Comparison of ENCODE assay signal across 8 cellular contexts in the genomic region with DNA sequence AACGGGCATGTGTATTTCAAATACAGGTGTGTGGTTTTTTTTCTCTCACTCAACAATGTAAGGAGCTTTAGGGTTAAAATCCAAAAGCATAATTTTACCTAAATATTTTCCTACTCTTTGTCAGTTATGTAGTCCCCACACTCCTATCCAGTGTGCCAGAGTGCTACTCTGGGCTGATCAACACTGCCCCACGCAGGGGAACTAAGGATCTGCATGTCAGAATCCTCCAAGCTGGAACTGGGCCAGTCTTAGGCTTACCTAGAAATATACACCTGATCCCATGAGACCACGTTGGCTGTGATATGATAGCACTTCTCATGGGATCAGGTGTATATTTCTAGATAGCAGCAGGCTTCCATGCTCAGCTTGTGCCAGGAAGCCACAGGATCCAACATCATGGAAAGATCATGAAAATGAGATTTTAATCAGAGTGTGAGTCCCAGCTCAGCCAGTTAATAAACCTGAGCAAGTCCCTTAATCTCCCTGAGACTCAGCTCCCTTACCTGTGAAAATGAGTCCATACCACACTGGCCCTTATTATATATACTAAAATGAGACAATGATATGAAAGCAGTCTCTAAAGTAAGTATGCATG. TPM values are rescaled to one million over a fixed set of nuclear protein-coding genes. Genes with fewer than 3 reads are reported as not detected.
DNase-seq lines count a peak whose midpoint lies in the region; ATAC-seq and TF ChIP-seq lines count a peak whose summit lies in the region.

No MANE protein-coding gene starts in this region.

- H3K9me3 Mint-ChIP-seq in CD8-positive, alpha-beta T cell = no peaks in the 10 kb centered on the region

- peaks cover 16% of the 10 kb centered on the region for H3K4me1 ChIP-seq in CD8-positive, alpha-beta T cell (ENCODE audit: insufficient read depth, low read length)
- no peaks in the 10 kb centered on the region for H3K4me1 ChIP-seq in upper lobe of right lung

- no peaks in the 10 kb centered on the region for H3K27me3 Mint-ChIP-seq in CD8-positive, alpha-beta T cell (ENCODE audit: low read depth)

- no peak overlapping the region for H3K4me3 Mint-ChIP-seq in CD8-positive, alpha-beta T cell

- no peaks in the 10 kb centered on the region for H3K36me3 Mint-ChIP-seq in CD8-positive, alpha-beta T cell

- H3K27ac ChIP-seq in CD8-positive, alpha-beta T cell (ENCODE audit: low read depth, low read length) = no peak overlapping the region
- no peak overlapping the region for H3K27ac ChIP-seq in upper lobe of right lung

- POLR2A ChIA-PET in CD8-positive, alpha-beta T cell (lab: Charles Lee) = interaction anchor here (2.8 to 4.4 kb wide), 2 partner anchors 11 to 29 kb away, joined by 8 to 20 read pairs; partner anchors contain the start of gene CCDC141

- no peaks in the 10 kb centered on the region for H3K9me3 ChIP-seq in CD8-positive, alpha-beta T cell (ENCODE audit: low read length)
- no peaks in the 10 kb centered on the region for H3K9me3 ChIP-seq in upper lobe of right lung

- H3K36me3 ChIP-seq in CD8-positive, alpha-beta T cell (ENCODE audit: insufficient read depth, low read length) = no peaks in the 10 kb centered on the region
- no peaks in the 10 kb centered on the region for H3K36me3 ChIP-seq in upper lobe of right lung

- no peaks in the 10 kb centered on the region for H3K27me3 ChIP-seq in CD8-positive, alpha-beta T cell (ENCODE audit: insufficient read depth, low read length)
- H3K27me3 ChIP-seq in upper lobe of right lung = no peaks in the 10 kb centered on the region

- intact Hi-C loops in CD8-positive, alpha-beta T cell (cut with DNase I, micrococcal nuclease) = loop anchor here in 1 of 2 experiments (1.0 to 10.0 kb wide), 2 partner anchors 105 to 164 kb away; no protein-coding TSS in a partner anchor
- intact Hi-C loops in upper lobe of right lung (cut with DNase I) = no loop called here

- DNase-seq in CD8-positive, alpha-beta T cell = peak in 4 of 7 experiments; percentile 32 to 52 (median 43)
- DNase-seq in NCI-H526 (lab: John Stamatoyannopoulos, UW) (peak; percentile 27 to 72), iris pigment epithelial cell (ENCODE audit: low read depth) (peak; percentile 17), upper lobe of right lung (no peak), putamen (ENCODE audit: low spot score) (no peak)
- DNase-seq in activated T-cell treated with anti-CD3 and anti-CD28 coated beads, Interleukin-2, amount 50 U/mL, for 48 hours = peak; percentile 72

- CTCF ChIA-PET in CD8-positive, alpha-beta T cell (lab: Charles Lee) = interaction anchor here (0.8 to 1.7 kb wide), 12 partner anchors 8 to 110 kb away, joined by 3 to 6 read pairs (median 4); no protein-coding TSS in a partner anchor

- H3K4me1 Mint-ChIP-seq in CD8-positive, alpha-beta T cell (ENCODE audit: low read depth) = peaks cover 36% of the 10 kb centered on the region

- ATAC-seq in CD8-positive, alpha-beta T cell = peak; percentile 94
- ATAC-seq in GM18909 (IDR thresholded peaks at IDR 0.05; ENCODE audit: poor library complexity, unreplicated experiment) (peak; percentile 64), HG03175 (IDR thresholded peaks at IDR 0.05; ENCODE audit: unreplicated experiment) (peak; percentile 58), upper lobe of right lung (peak; percentile 83)

- no peak overlapping the region for H3K27ac Mint-ChIP-seq in CD8-positive, alpha-beta T cell

- no peak overlapping the region for H3K4me3 ChIP-seq in CD8-positive, alpha-beta T cell (ENCODE audit: low read depth, low read length)
- no peak overlapping the region for H3K4me3 ChIP-seq in upper lobe of right lung

- TF ChIP-seq CTCF in CD8-positive, alpha-beta T cell (IDR thresholded peaks at IDR 0.05) = peak; percentile 31
- peak; percentile 41 for TF ChIP-seq CTCF in upper lobe of right lung (IDR thresholded peaks at IDR 0.05)

RNA-seq across cellular contexts. Expression of gene CCDC141, which starts 29.7 kb away (rescaled TPM):
- total RNA-seq in CD8-positive, alpha-beta T cell = 10 to 100 TPM; 28.2 to 31.3 TPM
- 25.7 TPM for total RNA-seq in upper lobe of right lung

Comparison
In these comparisons a context has a peak if more than half of its experiments do, and no peak if none do; other contexts are left out.
1. DNase-seq: peak in CD8-positive, alpha-beta T cell (4 of 7), NCI-H526 (2 of 2), activated T-cell treated with anti-CD3 and anti-CD28 coated beads, Interleukin-2, amount 50 U/mL, for 48 hours (2 of 2) and iris pigment epithelial cell (single experiment); none in upper lobe of right lung (single experiment) and putamen (single experiment).
2. Peak in every context shown above with its lines, with median percentiles within 50 percentile points of each other: ATAC-seq.